In the genomic region with DNA sequence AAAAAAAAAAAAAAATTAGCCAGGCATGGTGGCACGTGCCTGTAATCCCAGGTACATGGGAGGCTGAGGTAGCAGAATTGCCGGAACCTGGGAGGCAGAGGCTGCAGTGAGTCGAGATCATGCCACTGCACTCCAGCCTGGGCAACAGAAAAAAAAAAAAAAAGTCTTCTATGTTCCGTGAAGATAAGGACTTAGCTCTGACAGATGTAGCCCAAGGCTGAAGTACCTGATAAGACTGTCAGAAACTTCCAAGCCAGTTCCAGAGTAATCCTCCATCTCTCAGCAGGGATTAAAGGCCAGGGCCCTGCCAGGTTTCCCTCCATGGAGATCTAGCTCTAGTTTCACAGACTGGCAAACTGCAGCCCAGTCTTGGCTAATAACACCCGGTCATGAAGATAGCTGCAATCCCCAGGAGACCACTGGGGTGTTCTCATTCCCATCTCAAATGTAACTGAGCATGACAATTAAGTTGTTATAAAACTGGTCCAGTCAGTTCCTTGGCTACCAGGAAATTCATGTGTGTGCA, we compare ENCODE assay signal across 1 cellular context.
TF ChIP-seq lines count a peak whose summit lies in the region.

No MANE protein-coding gene starts in this region.

TF ChIP-seq in HCT116, 20 proteins besides CTCF, POLR2A, EP300 and RAD21 (continued from another document):
- TF ChIP-seq SP1 (IDR thresholded peaks at IDR 0.05; ENCODE audit: low read depth): no peak
- TF ChIP-seq TCF7L2 (IDR thresholded peaks at IDR 0.05; ENCODE audit: borderline replicate concordance, extremely low read depth, insufficient read depth, insufficient read length): no peak
- no peak for TF ChIP-seq EGR1 (IDR thresholded peaks at IDR 0.05; ENCODE audit: low read depth)
- no peak for TF ChIP-seq EZH2 (IDR thresholded peaks at IDR 0.05)
- TF ChIP-seq POLR2AphosphoS5 (IDR thresholded peaks at IDR 0.05; ENCODE audit: low read depth, low read length): 0 out of 2 replicates have a peak, but pooled peaks have one; percentile 29
- no peak for TF ChIP-seq SIN3A (IDR thresholded peaks at IDR 0.05; ENCODE audit: low read depth)
TF ChIP-seq in HCT116: peak in this region for 1.
